ENCODE assay signal across 26 cellular contexts in genomic region chr7:92973964-92974363, GRCh38.
DNase-seq lines count a peak whose midpoint lies in the region; ATAC-seq and TF ChIP-seq lines count a peak whose summit lies in the region.
"Had no signal": no experiment of that assay in that cellular context is flagged by ENCODE, and none has a peak within 500 bp of the region (broad histone marks: within the 10 kb centered on the region; RNA-seq: fewer than 3 reads in every experiment).

No MANE protein-coding gene starts in this region.

- intact Hi-C loops in body of pancreas (cut with DNase I) = no loop called here
- intact Hi-C loops in gastrocnemius medialis (cut with DNase I; ENCODE audit: low total_unique reads) = no loop called here

- H4K5ac ChIP-seq in H9 (ENCODE audit: insufficient read length, low read depth, low read length) = no peak overlapping the region

- H3K56ac ChIP-seq in H9 (ENCODE audit: insufficient read length, low read depth, low read length) = no peak overlapping the region

- no peak overlapping the region for H3K18ac ChIP-seq in H9 (ENCODE audit: insufficient read length, low read depth, low read length)

- no peak overlapping the region for H2AFZ ChIP-seq in H9 (ENCODE audit: low read length)
- H2AFZ ChIP-seq: neural progenitor cell had no signal

- no peak overlapping the region for H3K9ac ChIP-seq in H9 (ENCODE audit: extremely low read depth, insufficient read length, low read length)
- H3K9ac ChIP-seq: neural progenitor cell had no signal

- no peak overlapping the region for H4K91ac ChIP-seq in H9 (ENCODE audit: insufficient read length, low read depth, low read length)

- H3K4me1 ChIP-seq in body of pancreas (no peaks in the 10 kb centered on the region), gastrocnemius medialis (no peaks in the 10 kb centered on the region), H9 (ENCODE audit: insufficient read depth, low read length) (no peaks in the 10 kb centered on the region)
- H3K4me1 ChIP-seq: left lung, neural progenitor cell, psoas muscle had no signal

- DNase-seq in BJ (ENCODE audit: low read depth) = peak; percentile 10
- DNase-seq in M059J (ENCODE audit: low read depth) = peak; percentile 20
- no peak for DNase-seq in body of pancreas
- DNase-seq in kidney glomerular epithelial cell (lab: John Stamatoyannopoulos, UW) = peak; percentile 14
- no peak for DNase-seq in gastrocnemius medialis
- no peak for DNase-seq in OCI-M2 (lab: John Stamatoyannopoulos, UW; ENCODE audit: unreplicated experiment)
- DNase-seq in H9 = no peak
- DNase-seq: activated B cell treated with CpG ODN at 0.5 μM for 24 hours; activated CD8-positive, alpha-beta T cell treated with anti-CD3 and anti-CD28 coated beads for 36 hours; activated naive CD4-positive, alpha-beta T cell treated with anti-CD3 and anti-CD28 coated beads for 36 hours; activated T-cell treated with anti-CD3 and anti-CD28 coated beads, Interleukin-2, amount 50 U/mL, for 24 hours; CD4-positive, alpha-beta T cell; dermis blood vessel endothelial cell; glutamatergic neuron; Karpas-422; left lung; NCI-H1105 treated with DMSO at 0.1 percent for 48 hours; NCI-H526; psoas muscle; stimulated activated CD4-positive, alpha-beta T cell treated with anti-CD3 and anti-CD28 coated beads, Interleukin-4, amount 100 ng/mL, for 4 hours; substantia nigra; T-helper 9 cell had no signal

- H3K36me3 Mint-ChIP-seq in H9 (ENCODE audit: insufficient read depth in 1 of 3, low read depth in 3 of 3) = peaks cover 0 to 8% (median 2%) of the 10 kb centered on the region in 3 experiments; a peak in 2 of 7 replicates
- H3K36me3 Mint-ChIP-seq: brain, neural progenitor cell had no signal

- no peak overlapping the region for H2BK20ac ChIP-seq in H9 (ENCODE audit: low read depth, low read length, poor library complexity, severe bottlenecking)

- no peak overlapping the region for H3K27ac ChIP-seq in body of pancreas
- H3K27ac ChIP-seq in gastrocnemius medialis = no peak overlapping the region
- no peak overlapping the region for H3K27ac ChIP-seq in H9 (ENCODE audit: insufficient read length, low read depth, low read length)
- H3K27ac ChIP-seq: epithelial cell of prostate, left lung, neural progenitor cell, psoas muscle had no signal

- ATAC-seq in body of pancreas (peak; percentile 12), HG03432 (IDR thresholded peaks at IDR 0.05; ENCODE audit: unreplicated experiment) (no peak), gastrocnemius medialis (no peak)
- ATAC-seq: left lung, psoas muscle had no signal

- no peaks in the 10 kb centered on the region for H3K36me3 ChIP-seq in BJ (ENCODE audit: control insufficient read depth, insufficient read depth, low read length)
- no peaks in the 10 kb centered on the region for H3K36me3 ChIP-seq in body of pancreas (replicated peaks in 1 of 2; ENCODE audit: insufficient read depth in 1 of 2, low read depth in 2 of 2)
- no peaks in the 10 kb centered on the region for H3K36me3 ChIP-seq in gastrocnemius medialis
- H3K36me3 ChIP-seq: left lung, neural progenitor cell had no signal

- no peak overlapping the region for H2AK5ac ChIP-seq in H9 (ENCODE audit: insufficient read length, low read length)

- H3K27me3 ChIP-seq in BJ (ENCODE audit: control insufficient read depth, insufficient read depth, low read length) (no peaks in the 10 kb centered on the region), body of pancreas (no peaks in the 10 kb centered on the region), gastrocnemius medialis (no peaks in the 10 kb centered on the region), H9 (ENCODE audit: insufficient read depth, low read length) (no peaks in the 10 kb centered on the region)
- H3K27me3 ChIP-seq: left lung, neural progenitor cell had no signal

- peaks cover 7 to 12% of the 10 kb centered on the region in 2 experiments; a peak in 3 of 5 replicates for H3K9me3 Mint-ChIP-seq in H9

- WGBS in body of pancreas, 2 donors = 23 to 26% methylated on average over 2 of the region's 2 CpGs
- no CpG with 5 or more reads among the region's 2 CpGs for WGBS in H9 (ENCODE audit: extremely low coverage, insufficient read length, low lambda C conversion rate)

- H3K79me2 ChIP-seq in H9 (ENCODE audit: insufficient read depth, low read length) = no peaks in the 10 kb centered on the region

- no peak overlapping the region for H2BK5ac ChIP-seq in H9 (ENCODE audit: insufficient read length, low read length)

- no peak overlapping the region for H3T11ph ChIP-seq in H9 (ENCODE audit: low read length)

- no peaks in the 10 kb centered on the region for H3K23me2 ChIP-seq in H9 (ENCODE audit: insufficient read length, low read depth, low read length, poor library complexity, severe bottlenecking)

- H4K8ac ChIP-seq in H9 (replicated peaks; ENCODE audit: insufficient read length, low read depth, low read length) = no peak overlapping the region

- H3K4me2 ChIP-seq in H9 (ENCODE audit: insufficient read depth, insufficient read length, low read length) = no peak overlapping the region
- H3K4me2 ChIP-seq: neural progenitor cell had no signal

- no peak overlapping the region for H3K4me3 Mint-ChIP-seq in H9
- H3K4me3 Mint-ChIP-seq: activated B cell treated with CpG ODN at 0.5 μM for 24 hours; activated CD8-positive, alpha-beta T cell treated with anti-CD3 and anti-CD28 coated beads for 36 hours; activated naive CD4-positive, alpha-beta T cell treated with anti-CD3 and anti-CD28 coated beads for 36 hours; activated T-cell treated with anti-CD3 and anti-CD28 coated beads, Interleukin-2, amount 50 U/mL, for 24 hours; brain; CD4-positive, alpha-beta T cell; neural progenitor cell had no signal

- H3K4me3 ChIP-seq in BJ (ENCODE audit: low read depth, low read length) (no peak overlapping the region), body of pancreas (no peak overlapping the region), gastrocnemius medialis (no peak overlapping the region)
- H3K4me3 ChIP-seq: left lung, neural progenitor cell, psoas muscle had no signal

- H4K20me1 ChIP-seq in H9 (ENCODE audit: control insufficient read depth, insufficient read depth, insufficient read length) = no peaks in the 10 kb centered on the region

- H3K4ac ChIP-seq in H9 (ENCODE audit: low read depth, low read length) = no peak overlapping the region

- H3K79me1 ChIP-seq in H9 (ENCODE audit: insufficient read depth, low read depth, low read length, poor library complexity, severe bottlenecking) = no peaks in the 10 kb centered on the region

- no peak overlapping the region for H2BK15ac ChIP-seq in H9 (ENCODE audit: low read depth, low read length)

- TF ChIP-seq POLR2A in body of pancreas (IDR thresholded peaks at IDR 0.05) (no peak), gastrocnemius medialis (IDR thresholded peaks at IDR 0.05) (no peak)

- in situ Hi-C loops in gastrocnemius medialis (cut with MboI; ENCODE audit: low sequenced_read_pairs in 4 of 4) = no loop called here

- H3K9me3 ChIP-seq in body of pancreas (no peaks in the 10 kb centered on the region), gastrocnemius medialis (no peaks in the 10 kb centered on the region), H9 (ENCODE audit: control insufficient read depth, low read depth, low read length) (no peaks in the 10 kb centered on the region)

- no peak for TF ChIP-seq CTCF in BJ (IDR thresholded peaks at IDR 0.05; ENCODE audit: insufficient read depth, low read depth, low read length)
- no peak for TF ChIP-seq CTCF in body of pancreas (IDR thresholded peaks at IDR 0.05)
- TF ChIP-seq CTCF in gastrocnemius medialis (IDR thresholded peaks at IDR 0.05 in 4 of 5, conservative IDR thresholded peaks at IDR 0.05 in 1 of 5) = no peak
- no peak for TF ChIP-seq CTCF in H9 (conservative IDR thresholded peaks at IDR 0.05)

- POLR2A ChIA-PET in BJ (lab: Charles Lee) = no interaction called here

- H2BK120ac ChIP-seq in H9 (ENCODE audit: low read depth, low read length, poor library complexity, severe bottlenecking) = no peak overlapping the region

- H2BK12ac ChIP-seq in H9 (ENCODE audit: insufficient read length, low read depth, low read length) = no peak overlapping the region

- H3K4me1 Mint-ChIP-seq in H9 = peaks cover 4 to 6% of the 10 kb centered on the region in 2 experiments; a peak in 3 of 4 replicates
- H3K4me1 Mint-ChIP-seq: activated B cell treated with CpG ODN at 0.5 μM for 24 hours, neural progenitor cell had no signal

- no peak overlapping the region for H3K23ac ChIP-seq in H9 (ENCODE audit: insufficient read length, low read depth, low read length)

- CTCF ChIA-PET in BJ (lab: Yijun Ruan, JAX) = interaction anchor here (1.6 kb wide), 1 partner anchor 66 kb away, joined by 3 read pairs; no protein-coding TSS in a partner anchor

- no peak overlapping the region for H3K27ac Mint-ChIP-seq in H9
- H3K27ac Mint-ChIP-seq: activated B cell treated with CpG ODN at 0.5 μM for 24 hours; activated CD8-positive, alpha-beta T cell treated with anti-CD3 and anti-CD28 coated beads for 36 hours; activated naive CD4-positive, alpha-beta T cell treated with anti-CD3 and anti-CD28 coated beads for 36 hours; activated T-cell treated with anti-CD3 and anti-CD28 coated beads, Interleukin-2, amount 50 U/mL, for 24 hours; CD4-positive, alpha-beta T cell; neural progenitor cell had no signal

- H3K27me3 Mint-ChIP-seq in H9 (ENCODE audit: low read depth) = no peaks in the 10 kb centered on the region; the same call in none of the 2 replicates
- H3K27me3 Mint-ChIP-seq: activated B cell treated with CpG ODN at 0.5 μM for 24 hours, brain had no signal

- H3K14ac ChIP-seq in H9 (ENCODE audit: insufficient read depth, low read length) = no peak overlapping the region

Comparison
In these comparisons a context has a peak if more than half of its experiments do, and no peak if none do; other contexts are left out.
1. DNase-seq: peak in BJ (single experiment), M059J (single experiment) and kidney glomerular epithelial cell (single experiment); none in body of pancreas (0 of 4), gastrocnemius medialis (0 of 2), OCI-M2 (single experiment) and H9 (single experiment).